Comparison of ENCODE assay signal across 1 cellular context in genomic region chr20:30302786-30303185, GRCh38.
TF ChIP-seq lines count a peak whose summit lies in the region.
"Not testable (repeated sequence)": the region's sequence is repeated elsewhere in the genome, so short reads cannot be mapped to it uniquely, and the experiment has no call there.

No MANE protein-coding gene starts in this region.

TF ChIP-seq in K562, 482 proteins besides CTCF, POLR2A, EP300 and RAD21:
- peak; percentile 74 for TF ChIP-seq PRDM10 (IDR thresholded peaks at IDR 0.05; ENCODE audit: partially characterized antibody)
- not testable (repeated sequence) for TF ChIP-seq PBX2 (CRISPR knock-in tag; IDR thresholded peaks at IDR 0.05; ENCODE audit: low read depth)
- peak; percentile 81 for TF ChIP-seq PBX2 (tag; conservative IDR thresholded peaks at IDR 0.05; ENCODE audit: low read depth)
- peak; percentile 72 for TF ChIP-seq MEIS2 (IDR thresholded peaks at IDR 0.05; ENCODE audit: partially characterized antibody)
